ENCODE assay signal across 26 cellular contexts in genomic region chr5:42597318-42597937, GRCh38.
"Had no signal": no experiment of that assay in that cellular context is flagged by ENCODE, and none has a peak within 500 bp of the region (broad histone marks: within the 10 kb centered on the region; RNA-seq: fewer than 3 reads in every experiment).

No MANE protein-coding gene starts in this region.

- H3K36me3 ChIP-seq: adrenal gland, tibial nerve, WERI-Rb-1 had no signal

- H3K27ac ChIP-seq: adrenal gland, body of pancreas, tibial nerve, WERI-Rb-1 had no signal

- H3K36me3 Mint-ChIP-seq: activated naive CD8-positive, alpha-beta T cell treated with anti-CD3 and anti-CD28 coated beads for 36 hours; memory B cell; natural killer cell treated with Interleukin-12 subunit alpha and Interleukin-12 subunit beta and Interleukin-15 and Interleukin-18, amount 100 ng/mL, for 72 hours had no signal

- H3K9me3 ChIP-seq: adrenal gland, body of pancreas, tibial nerve had no signal

- H3K9me3 Mint-ChIP-seq: activated naive CD4-positive, alpha-beta T cell treated with anti-CD3 and anti-CD28 coated beads for 36 hours; activated naive CD8-positive, alpha-beta T cell treated with anti-CD3 and anti-CD28 coated beads for 36 hours; activated T-helper 1 cell treated with anti-CD3 and anti-CD28 coated beads, Interleukin-12 subunit alpha, Interleukin-12 subunit beta, Interleukin-2, Interleukin-4 antibody, amounts not matched to agents 30 ng/mL and 10 ng/mL and 1 ng/mL, durations not matched to agents 14 hours and 24 hours and 36 hours; effector memory CD8-positive, alpha-beta T cell; memory B cell had no signal

- H3K27ac Mint-ChIP-seq: activated naive CD4-positive, alpha-beta T cell treated with anti-CD3 and anti-CD28 coated beads for 36 hours; activated naive CD8-positive, alpha-beta T cell treated with anti-CD3 and anti-CD28 coated beads for 36 hours; activated T-helper 1 cell treated with anti-CD3 and anti-CD28 coated beads, Interleukin-12 subunit alpha, Interleukin-12 subunit beta, Interleukin-2, Interleukin-4 antibody, amounts not matched to agents 30 ng/mL and 10 ng/mL and 1 ng/mL, durations not matched to agents 14 hours and 24 hours and 36 hours; effector memory CD8-positive, alpha-beta T cell; memory B cell; natural killer cell treated with Interleukin-12 subunit alpha and Interleukin-12 subunit beta and Interleukin-15 and Interleukin-18, amount 100 ng/mL, for 72 hours; T-helper 17 cell had no signal

- H3K4me1 ChIP-seq: body of pancreas had no signal

- DNase-seq: activated CD4-positive, alpha-beta T cell treated with anti-CD3 and anti-CD28 coated beads for 48 hours; activated CD4-positive, alpha-beta T cell treated with anti-CD3 and anti-CD28 coated beads, Interleukin-2, amount 50 U/mL, for 48 hours; activated CD8-positive, alpha-beta memory T cell treated with anti-CD3 and anti-CD28 coated beads for 24 hours; activated effector memory CD4-positive, alpha-beta T cell treated with anti-CD3 and anti-CD28 coated beads, Interleukin-2, amount 50 U/mL, for 16 hours; activated naive CD4-positive, alpha-beta T cell treated with anti-CD3 and anti-CD28 coated beads for 36 hours; activated naive CD8-positive, alpha-beta T cell treated with anti-CD3 and anti-CD28 coated beads for 36 hours; activated T-cell treated with anti-CD3 and anti-CD28 coated beads, Interleukin-2, amount 50 U/mL, for 1 hour; adrenal gland; aorta; body of pancreas; caudate nucleus; cortex of kidney; effector memory CD8-positive, alpha-beta T cell; kidney glomerular epithelial cell; stimulated activated CD4-positive, alpha-beta T cell treated with anti-CD3 and anti-CD28 coated beads, Interleukin-1b, Interleukin-23, amount 100 ng/mL, for 48 hours; stimulated activated naive CD4-positive, alpha-beta T cell; SW 1271; T-helper 17 cell; T1000; WERI-Rb-1 had no signal

- H3K27me3 ChIP-seq: adrenal gland, body of pancreas, tibial nerve had no signal

- H3K4me3 Mint-ChIP-seq: activated naive CD4-positive, alpha-beta T cell treated with anti-CD3 and anti-CD28 coated beads for 36 hours; activated naive CD8-positive, alpha-beta T cell treated with anti-CD3 and anti-CD28 coated beads for 36 hours; activated T-helper 1 cell treated with anti-CD3 and anti-CD28 coated beads, Interleukin-12 subunit alpha, Interleukin-12 subunit beta, Interleukin-2, Interleukin-4 antibody, amounts not matched to agents 30 ng/mL and 10 ng/mL and 1 ng/mL, durations not matched to agents 14 hours and 24 hours and 36 hours; effector memory CD8-positive, alpha-beta T cell; memory B cell; natural killer cell treated with Interleukin-12 subunit alpha and Interleukin-12 subunit beta and Interleukin-15 and Interleukin-18, amount 100 ng/mL, for 72 hours; T-helper 17 cell had no signal

- H3K4me3 ChIP-seq: adrenal gland, body of pancreas, smooth muscle cell, tibial nerve had no signal

- H3K4me1 Mint-ChIP-seq: activated naive CD8-positive, alpha-beta T cell treated with anti-CD3 and anti-CD28 coated beads for 36 hours had no signal

- ATAC-seq: activated CD4-positive, CD25-positive, alpha-beta regulatory T cell treated with anti-CD3 and anti-CD28 coated beads, Interleukin-2, amount 50 U/mL, for 24 hours; body of pancreas; effector memory CD8-positive, alpha-beta T cell; natural killer cell treated with Interleukin-12 subunit alpha and Interleukin-12 subunit beta and Interleukin-15 and Interleukin-18, amount 100 ng/mL, for 72 hours; T-helper 17 cell had no signal
